Comparison of ENCODE assay signal across 27 cellular contexts in genomic region chr6:127952176-127952575, GRCh38. TPM values are rescaled to one million over a fixed set of nuclear protein-coding genes. Genes with fewer than 3 reads are reported as not detected.
DNase-seq lines count a peak whose midpoint lies in the region; ATAC-seq lines count a peak whose summit lies in the region.
"Had no signal": no experiment of that assay in that cellular context is flagged by ENCODE, and none has a peak within 500 bp of the region (broad histone marks: within the 10 kb centered on the region; RNA-seq: fewer than 3 reads in every experiment).

No MANE protein-coding gene starts in this region.

- H3K4me3 Mint-ChIP-seq in activated T-cell treated with anti-CD3 and anti-CD28 coated beads, Interleukin-2, amount 50 U/mL, for 24 hours, result peak overlapping the region; percentile 21
- peak overlapping the region; percentile 19 for H3K4me3 Mint-ChIP-seq in activated T-helper 2 cell treated with anti-CD3 and anti-CD28 coated beads, Interferon-gamma antibody, Interleukin-2, Interleukin-4, amounts not matched to agents 10 μg/mL and 5 μg/mL and 100 μg/mL, durations not matched to agents 14 hours and 24 hours and 36 hours (ENCODE audit: low read depth)
- H3K4me3 Mint-ChIP-seq in natural killer cell treated with Interleukin-12 subunit alpha and Interleukin-12 subunit beta and Interleukin-15 and Interleukin-18, amount 100 ng/mL, for 72 hours, result peak overlapping the region; percentile 77
- H3K4me3 Mint-ChIP-seq: activated B cell treated with CpG ODN at 0.5 μM for 24 hours, neural progenitor cell had no signal

- peaks cover 3% of the 10 kb centered on the region for H3K36me3 Mint-ChIP-seq in activated T-cell treated with anti-CD3 and anti-CD28 coated beads, Interleukin-2, amount 50 U/mL, for 24 hours (ENCODE audit: low read depth)
- H3K36me3 Mint-ChIP-seq in activated T-helper 2 cell treated with anti-CD3 and anti-CD28 coated beads, Interferon-gamma antibody, Interleukin-2, Interleukin-4, amounts not matched to agents 10 μg/mL and 5 μg/mL and 100 μg/mL, durations not matched to agents 14 hours and 24 hours and 36 hours (ENCODE audit: low read depth), result peaks cover 37% of the 10 kb centered on the region
- H3K36me3 Mint-ChIP-seq in natural killer cell treated with Interleukin-12 subunit alpha and Interleukin-12 subunit beta and Interleukin-15 and Interleukin-18, amount 100 ng/mL, for 72 hours, result peaks cover 13% of the 10 kb centered on the region
- H3K36me3 Mint-ChIP-seq: neural progenitor cell had no signal

- H3K9me3 Mint-ChIP-seq in activated T-cell treated with anti-CD3 and anti-CD28 coated beads, Interleukin-2, amount 50 U/mL, for 24 hours, result peaks cover 12% of the 10 kb centered on the region
- peaks cover 23% of the 10 kb centered on the region for H3K9me3 Mint-ChIP-seq in activated T-helper 2 cell treated with anti-CD3 and anti-CD28 coated beads, Interferon-gamma antibody, Interleukin-2, Interleukin-4, amounts not matched to agents 10 μg/mL and 5 μg/mL and 100 μg/mL, durations not matched to agents 14 hours and 24 hours and 36 hours
- no peaks in the 10 kb centered on the region for H3K9me3 Mint-ChIP-seq in natural killer cell treated with Interleukin-12 subunit alpha and Interleukin-12 subunit beta and Interleukin-15 and Interleukin-18, amount 100 ng/mL, for 72 hours
- H3K9me3 Mint-ChIP-seq: activated B cell treated with CpG ODN at 0.5 μM for 24 hours, neural progenitor cell had no signal

- no peaks in the 10 kb centered on the region for H3K27me3 Mint-ChIP-seq in activated T-cell treated with anti-CD3 and anti-CD28 coated beads, Interleukin-2, amount 50 U/mL, for 24 hours
- no peaks in the 10 kb centered on the region for H3K27me3 Mint-ChIP-seq in activated T-helper 2 cell treated with anti-CD3 and anti-CD28 coated beads, Interferon-gamma antibody, Interleukin-2, Interleukin-4, amounts not matched to agents 10 μg/mL and 5 μg/mL and 100 μg/mL, durations not matched to agents 14 hours and 24 hours and 36 hours (ENCODE audit: low read depth)
- H3K27me3 Mint-ChIP-seq in natural killer cell treated with Interleukin-12 subunit alpha and Interleukin-12 subunit beta and Interleukin-15 and Interleukin-18, amount 100 ng/mL, for 72 hours, result no peaks in the 10 kb centered on the region
- H3K27me3 Mint-ChIP-seq: activated B cell treated with CpG ODN at 0.5 μM for 24 hours, progenitor cell of endocrine pancreas had no signal

- peak; percentile 1 for ATAC-seq in HG03139 (IDR thresholded peaks at IDR 0.05; ENCODE audit: unreplicated experiment)
- ATAC-seq in natural killer cell treated with Interleukin-12 subunit alpha and Interleukin-12 subunit beta and Interleukin-15 and Interleukin-18, amount 100 ng/mL, for 72 hours, result no peak
- ATAC-seq: gastroesophageal sphincter, SK-N-SH treated with all-trans-retinoic acid at 6 μM for 48 hours, upper lobe of right lung had no signal

- intact Hi-C loops in activated T-helper 2 cell treated with anti-CD3 and anti-CD28 coated beads, Interferon-gamma antibody, Interleukin-2, Interleukin-4, amounts not matched to agents 10 μg/mL and 5 μg/mL and 100 μg/mL, durations not matched to agents 14 hours and 24 hours and 36 hours (cut with micrococcal nuclease), result loop anchor here (5.0 kb wide), 1 partner anchor 95 kb away; no protein-coding TSS in a partner anchor
- intact Hi-C loops in posterior vena cava (cut with DNase I), result no loop called here

- no peak for DNase-seq in activated T-cell treated with anti-CD3 and anti-CD28 coated beads, Interleukin-2, amount 50 U/mL, for 24 hours
- no peak for DNase-seq in activated T-cell treated with anti-CD3 and anti-CD28 coated beads, Interleukin-2, amount 50 U/mL, for 48 hours
- DNase-seq in activated T-helper 2 cell treated with anti-CD3 and anti-CD28 coated beads, Interferon-gamma antibody, Interleukin-2, Interleukin-4, amounts not matched to agents 10 μg/mL and 5 μg/mL and 100 μg/mL, durations not matched to agents 14 hours and 24 hours and 36 hours (ENCODE audit: low spot score), result no peak
- DNase-seq in natural killer cell treated with Interleukin-12 subunit alpha and Interleukin-12 subunit beta and Interleukin-15 and Interleukin-18, amount 100 ng/mL, for 72 hours (ENCODE audit: low spot score), result no peak
- no peak for DNase-seq in effector CD4-positive, alpha-beta T cell
- no peak for DNase-seq in NCI-H510A treated with DMSO at 0.1 percent for 48 hours (lab: John Stamatoyannopoulos, UW)
- no peak for DNase-seq in posterior vena cava (ENCODE audit: low spot score)
- DNase-seq: activated B cell treated with CpG ODN at 0.5 μM for 24 hours, activated gamma-delta T cell, aorta, BE2C, Calu3, cortex of kidney, MM.1S, NCI-H1436, NCI-H2107, sigmoid colon, upper lobe of right lung had no signal

- H3K27ac Mint-ChIP-seq in activated T-cell treated with anti-CD3 and anti-CD28 coated beads, Interleukin-2, amount 50 U/mL, for 24 hours, result peak overlapping the region; percentile 78
- H3K27ac Mint-ChIP-seq in activated T-helper 2 cell treated with anti-CD3 and anti-CD28 coated beads, Interferon-gamma antibody, Interleukin-2, Interleukin-4, amounts not matched to agents 10 μg/mL and 5 μg/mL and 100 μg/mL, durations not matched to agents 14 hours and 24 hours and 36 hours, result peak overlapping the region; percentile 96
- peak overlapping the region; percentile 87 to 94 for H3K27ac Mint-ChIP-seq in natural killer cell treated with Interleukin-12 subunit alpha and Interleukin-12 subunit beta and Interleukin-15 and Interleukin-18, amount 100 ng/mL, for 72 hours
- H3K27ac Mint-ChIP-seq: activated B cell treated with CpG ODN at 0.5 μM for 24 hours, neural progenitor cell, progenitor cell of endocrine pancreas had no signal

- H3K4me1 Mint-ChIP-seq in activated T-cell treated with anti-CD3 and anti-CD28 coated beads, Interleukin-2, amount 50 U/mL, for 24 hours (ENCODE audit: low read depth), result peaks cover 65% of the 10 kb centered on the region
- H3K4me1 Mint-ChIP-seq in activated T-helper 2 cell treated with anti-CD3 and anti-CD28 coated beads, Interferon-gamma antibody, Interleukin-2, Interleukin-4, amounts not matched to agents 10 μg/mL and 5 μg/mL and 100 μg/mL, durations not matched to agents 14 hours and 24 hours and 36 hours (ENCODE audit: low read depth), result peaks cover 49% of the 10 kb centered on the region
- peaks cover 26 to 43% of the 10 kb centered on the region in 2 donors for H3K4me1 Mint-ChIP-seq in natural killer cell treated with Interleukin-12 subunit alpha and Interleukin-12 subunit beta and Interleukin-15 and Interleukin-18, amount 100 ng/mL, for 72 hours (ENCODE audit: low read depth in 2 of 2)
- H3K4me1 Mint-ChIP-seq: neural progenitor cell had no signal

RNA-seq across cellular contexts. Expression of gene THEMIS, which starts 51.3 kb away (rescaled TPM):
- total RNA-seq in activated T-helper 2 cell treated with anti-CD3 and anti-CD28 coated beads, Interferon-gamma antibody, Interleukin-2, Interleukin-4, amounts not matched to agents 10 μg/mL and 5 μg/mL and 100 μg/mL, durations not matched to agents 14 hours and 24 hours and 36 hours, result 10.2 and 10.3 TPM in 2 replicates
- total RNA-seq in natural killer cell treated with Interleukin-12 subunit alpha and Interleukin-12 subunit beta and Interleukin-15 and Interleukin-18, amount 100 ng/mL, for 72 hours, result 10 to 100 TPM in 1 of 2 donors, 1 to 10 TPM in 1; 3.8 to 44.2 TPM
- total RNA-seq in posterior vena cava, result under 1 TPM; 0.37 to 0.52 TPM
- total RNA-seq: A673, activated B cell treated with CpG ODN at 0.5 μM for 24 hours, Calu3, cardiac muscle cell, H1, HT-29, progenitor cell of endocrine pancreas had no signal

Comparison
In these comparisons a context has a peak if more than half of its experiments do, and no peak if none do; other contexts are left out.
1. H3K4me3 Mint-ChIP-seq: peak in every context shown above with its lines; median percentile 77 in natural killer cell treated with Interleukin-12 subunit alpha and Interleukin-12 subunit beta and Interleukin-15 and Interleukin-18, amount 100 ng/mL, for 72 hours; 21 in activated T-cell treated with anti-CD3 and anti-CD28 coated beads, Interleukin-2, amount 50 U/mL, for 24 hours; 19 in activated T-helper 2 cell treated with anti-CD3 and anti-CD28 coated beads, Interferon-gamma antibody, Interleukin-2, Interleukin-4, amounts not matched to agents 10 μg/mL and 5 μg/mL and 100 μg/mL, durations not matched to agents 14 hours and 24 hours and 36 hours.